Comparison of ENCODE assay signal across 1 cellular context in genomic region chr16:24851700-24852099, GRCh38.
TF ChIP-seq lines count a peak whose summit lies in the region.

No MANE protein-coding gene starts in this region.

TF ChIP-seq in GM23338, 12 proteins besides CTCF, POLR2A, EP300 and RAD21 (continued from another document):
- no peak for TF ChIP-seq REST (IDR thresholded peaks at IDR 0.05; ENCODE audit: unreplicated experiment)
- TF ChIP-seq ZNF114 (CRISPR knock-in tag; IDR thresholded peaks at IDR 0.05), result no peak
- no peak for TF ChIP-seq EZH2 (IDR thresholded peaks at IDR 0.05; ENCODE audit: low read depth, unreplicated experiment)
